ENCODE assay signal across 26 cellular contexts in genomic region chr5:175257128-175257846, GRCh38.
"Had no signal": no experiment of that assay in that cellular context is flagged by ENCODE, and none has a peak within 500 bp of the region (broad histone marks: within the 10 kb centered on the region; RNA-seq: fewer than 3 reads in every experiment).

No MANE protein-coding gene starts in this region.

- FAIRE-seq: islet of Langerhans, urothelium cell line had no signal

- H2AFZ ChIP-seq: neural progenitor cell had no signal

- DNase-seq: colonic mucosa; effector CD8-positive, alpha-beta T cell; endodermal cell; foreskin melanocyte; glutamatergic neuron; heart right ventricle; hippocampal formation; left cardiac atrium; left lung; mesenchymal stem cell; mucosa of descending colon; naive B cell; sigmoid colon; stimulated activated CD4-positive, alpha-beta T cell treated with anti-CD3 and anti-CD28 coated beads, Interleukin-2, amount 100 ng/mL, for 24 hours; stimulated activated CD4-positive, alpha-beta T cell treated with anti-CD3 and anti-CD28 coated beads, Interleukin-4, amount 100 ng/mL, for 24 hours; stimulated activated naive CD4-positive, alpha-beta T cell treated with Interleukin-2 at 50 U/mL for 16 hours; upper lobe of left lung had no signal

- ATAC-seq: esophagus mucosa, heart right ventricle, left cardiac atrium, left lung, mucosa of descending colon had no signal

- H3K4me1 ChIP-seq: colonic mucosa, neural progenitor cell, tibial nerve had no signal

- H3K27me3 ChIP-seq: colonic mucosa, left lung, neural progenitor cell, right atrium auricular region, sigmoid colon, tibial nerve, upper lobe of left lung had no signal

- H3K36me3 ChIP-seq: colonic mucosa, heart right ventricle, left lung, neural progenitor cell, prostate gland, right atrium auricular region, sigmoid colon, thoracic aorta, tibial nerve, upper lobe of left lung had no signal

- H3K4me2 ChIP-seq: neural progenitor cell had no signal

- H3K27ac ChIP-seq: colonic mucosa, epithelial cell of prostate, heart right ventricle, left lung, neural progenitor cell, prostate gland, right atrium auricular region, sigmoid colon, thoracic aorta, tibial nerve, upper lobe of left lung had no signal

- H3K9ac ChIP-seq: neural progenitor cell had no signal

- H3K4me3 ChIP-seq: colonic mucosa, heart right ventricle, left lung, mucosa of descending colon, neural progenitor cell, prostate gland, right atrium auricular region, sigmoid colon, thoracic aorta, tibial nerve, upper lobe of left lung had no signal

- H3K9me3 ChIP-seq: colonic mucosa, left lung, mucosa of descending colon, prostate gland, right atrium auricular region, sigmoid colon, thoracic aorta, tibial nerve had no signal
